In the genomic region with DNA sequence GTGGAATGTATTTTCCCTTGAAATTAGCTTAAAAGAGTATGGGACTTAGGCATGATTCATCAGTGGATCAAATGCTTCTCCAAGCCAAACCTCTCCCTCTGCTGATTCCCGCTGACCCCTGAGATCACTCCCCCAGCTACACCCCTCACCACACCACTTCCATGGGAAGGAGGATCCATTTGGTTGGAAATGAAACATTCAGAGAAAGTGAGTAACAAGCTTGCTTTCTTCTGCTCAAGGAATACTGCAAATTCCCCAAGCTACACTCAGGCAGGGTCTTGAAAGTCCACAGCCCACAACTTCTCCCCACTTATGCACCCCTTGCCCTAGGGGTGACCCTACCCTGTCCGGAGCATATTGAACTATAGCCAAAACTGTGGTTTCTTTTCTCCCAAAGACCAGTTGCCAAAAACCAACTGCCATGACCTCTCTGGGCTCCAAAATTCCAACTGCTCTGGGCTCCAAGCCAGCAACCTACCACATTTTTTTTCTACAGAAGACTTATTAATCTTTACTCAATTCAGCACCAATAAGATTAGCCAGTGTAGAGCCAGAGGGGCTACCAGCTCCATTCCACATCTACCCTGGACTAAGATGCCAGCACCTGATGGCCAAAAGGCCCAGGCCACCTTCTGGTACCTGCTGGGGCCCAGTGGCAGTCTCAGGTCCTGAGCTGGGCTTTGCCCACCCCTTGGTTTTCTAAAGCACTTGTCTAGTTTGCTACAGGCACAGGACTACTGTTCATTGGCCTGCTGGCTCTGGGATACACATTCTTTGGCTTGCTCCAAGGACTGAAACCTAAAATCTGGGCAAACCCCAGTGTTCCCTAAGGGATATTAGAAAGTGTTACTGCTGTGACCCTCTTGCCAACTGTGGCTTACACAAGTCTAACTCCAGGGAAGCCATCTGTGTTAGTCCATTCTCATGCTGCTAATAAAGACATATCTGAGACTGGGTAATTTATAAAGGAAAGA, we compare ENCODE assay signal across 9 cellular contexts.
DNase-seq lines count a peak whose midpoint lies in the region; ATAC-seq and TF ChIP-seq lines count a peak whose summit lies in the region.
"Had no signal": no experiment of that assay in that cellular context is flagged by ENCODE, and none has a peak within 500 bp of the region (broad histone marks: within the 10 kb centered on the region; RNA-seq: fewer than 3 reads in every experiment).

No MANE protein-coding gene starts in this region.

- H3K27me3 ChIP-seq in iPS-15b (ENCODE audit: control insufficient read depth, insufficient read depth, low read length) = no peaks in the 10 kb centered on the region
- H3K27me3 ChIP-seq in spleen (replicated peaks in 1 of 7) = no peaks in the 10 kb centered on the region
- H3K27me3 ChIP-seq: Peyer's patch had no signal

- H3K36me3 ChIP-seq in iPS-15b (ENCODE audit: control insufficient read depth, insufficient read depth, low read length) = no peaks in the 10 kb centered on the region
- peaks cover 0 to 5% (median 0%) of the 10 kb centered on the region in 6 donors for H3K36me3 ChIP-seq in spleen
- H3K36me3 ChIP-seq: Peyer's patch had no signal

- DNase-seq in HFFc6 (peak; percentile 72), amniotic stem cell (lab: John Stamatoyannopoulos, UW) (peak; percentile 35), spleen (no peak), iPS-NIHi7 (ENCODE audit: extremely low spot score) (no peak), NCI-H146 (lab: John Stamatoyannopoulos, UW) (no peak)
- DNase-seq in stimulated activated naive CD8-positive, alpha-beta T cell treated with anti-CD3 and anti-CD28 coated beads, Interleukin-15, amount 100 ng/mL, for 72 hours = no peak

- H3K9me3 Mint-ChIP-seq in HFFc6 = no peaks in the 10 kb centered on the region
- H3K9me3 Mint-ChIP-seq in stimulated activated naive CD8-positive, alpha-beta T cell treated with anti-CD3 and anti-CD28 coated beads, Interleukin-15, amount 100 ng/mL, for 72 hours = no peaks in the 10 kb centered on the region

- WGBS in spleen, 5 donors = 35 to 66% (median 61%) methylated on average over 2 of the region's 2 CpGs

- H3K9ac ChIP-seq in iPS-15b (ENCODE audit: low read depth, low read length) = no peak overlapping the region

- TF ChIP-seq POLR2A in spleen (IDR thresholded peaks at IDR 0.05) = no peak

- H3K4me1 Mint-ChIP-seq in HFFc6 (ENCODE audit: low read depth) = no peaks in the 10 kb centered on the region; the same call in 1 of the 2 replicates
- H3K4me1 Mint-ChIP-seq in stimulated activated naive CD8-positive, alpha-beta T cell treated with anti-CD3 and anti-CD28 coated beads, Interleukin-15, amount 100 ng/mL, for 72 hours = peaks cover 19% of the 10 kb centered on the region

- H3K36me3 Mint-ChIP-seq in HFFc6 (ENCODE audit: low read depth) = no peaks in the 10 kb centered on the region; the same call in 1 of the 2 replicates

- H3K4me3 ChIP-seq in iPS-15b (ENCODE audit: low read depth, low read length) (peak overlapping the region; percentile 3), spleen (no peak overlapping the region)
- H3K4me3 ChIP-seq: Peyer's patch had no signal

- intact Hi-C loops in spleen (cut with DNase I; ENCODE audit: low total_unique reads) = no loop called here

- H3K9me3 ChIP-seq in iPS-15b (ENCODE audit: control insufficient read depth, insufficient read depth, low read length) = no peaks in the 10 kb centered on the region
- H3K9me3 ChIP-seq in spleen = no peaks in the 10 kb centered on the region
- H3K9me3 ChIP-seq: Peyer's patch had no signal

- no peak for ATAC-seq in stimulated activated naive CD8-positive, alpha-beta T cell treated with anti-CD3 and anti-CD28 coated beads, Interleukin-15, amount 100 ng/mL, for 72 hours
- no peak for ATAC-seq in HG03175 (IDR thresholded peaks at IDR 0.05; ENCODE audit: unreplicated experiment)

- peak overlapping the region; percentile 76 for H3K27ac Mint-ChIP-seq in HFFc6
- no peak overlapping the region for H3K27ac Mint-ChIP-seq in stimulated activated naive CD8-positive, alpha-beta T cell treated with anti-CD3 and anti-CD28 coated beads, Interleukin-15, amount 100 ng/mL, for 72 hours

- H3K27ac ChIP-seq in spleen = peak overlapping the region in 5 of 8 donors; percentile 43 to 64 (median 52)
- H3K27ac ChIP-seq: Peyer's patch had no signal

- H3K4me1 ChIP-seq in iPS-15b (ENCODE audit: control insufficient read depth, insufficient read depth, low read length) (peaks cover 29% of the 10 kb centered on the region), spleen (peaks cover 34 to 97% (median 71%) of the 10 kb centered on the region in 6 donors)

- H3K27me3 Mint-ChIP-seq in HFFc6 (ENCODE audit: insufficient read depth) = no peaks in the 10 kb centered on the region; the same call in 1 of the 2 replicates
- no peaks in the 10 kb centered on the region for H3K27me3 Mint-ChIP-seq in stimulated activated naive CD8-positive, alpha-beta T cell treated with anti-CD3 and anti-CD28 coated beads, Interleukin-15, amount 100 ng/mL, for 72 hours

- H3K4me3 Mint-ChIP-seq in HFFc6 = peak overlapping the region; percentile 60
- no peak overlapping the region for H3K4me3 Mint-ChIP-seq in stimulated activated naive CD8-positive, alpha-beta T cell treated with anti-CD3 and anti-CD28 coated beads, Interleukin-15, amount 100 ng/mL, for 72 hours

- no peak for TF ChIP-seq CTCF in HFFc6 (IDR thresholded peaks at IDR 0.05)
- no peak for TF ChIP-seq CTCF in spleen (IDR thresholded peaks at IDR 0.05 in 8 of 11, conservative IDR thresholded peaks at IDR 0.05 in 3 of 11)

Comparison
In these comparisons a context has a peak if more than half of its experiments do, and no peak if none do; other contexts are left out.
1. DNase-seq: peak in HFFc6 (single experiment) and amniotic stem cell (single experiment); none in spleen (single experiment), stimulated activated naive CD8-positive, alpha-beta T cell treated with anti-CD3 and anti-CD28 coated beads, Interleukin-15, amount 100 ng/mL, for 72 hours (0 of 2), iPS-NIHi7 (single experiment) and NCI-H146 (single experiment).